27 cellular contexts compared by ENCODE assay signal in the genomic region with DNA sequence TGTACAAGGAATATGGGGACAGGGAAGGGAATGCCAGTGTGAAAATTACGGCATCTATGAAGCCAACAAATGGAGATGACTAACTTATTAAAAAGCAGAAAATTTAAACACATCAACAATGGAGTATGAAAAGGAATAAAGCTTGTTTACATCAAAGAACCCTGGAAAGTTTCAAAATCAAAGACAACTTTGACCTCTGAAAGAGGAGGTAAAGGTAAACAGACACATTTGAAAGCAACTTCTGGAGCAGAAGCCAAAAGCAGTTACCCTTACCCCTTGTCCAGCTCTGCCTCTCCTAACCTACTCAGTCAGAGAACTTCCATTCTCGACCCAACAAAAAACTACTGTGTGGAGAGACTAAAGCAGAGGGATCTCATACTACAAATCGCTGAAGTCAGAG.
"Had no signal": no experiment of that assay in that cellular context is flagged by ENCODE, and none has a peak within 500 bp of the region (broad histone marks: within the 10 kb centered on the region; RNA-seq: fewer than 3 reads in every experiment).

No MANE protein-coding gene starts in this region.

- H3K4me1 ChIP-seq: prostate gland, testis had no signal

- H3K9me3 Mint-ChIP-seq: effector memory CD8-positive, alpha-beta T cell had no signal

- H3K4me3 Mint-ChIP-seq: activated CD4-positive, alpha-beta memory T cell treated with anti-CD3 and anti-CD28 coated beads for 36 hours; activated CD4-positive, alpha-beta T cell treated with anti-CD3 and anti-CD28 coated beads, Interleukin-2, amount 10 ng/mL, durations not matched to agents 24 days and 14 days; activated naive CD4-positive, alpha-beta T cell treated with anti-CD3 and anti-CD28 coated beads, Interleukin-2, amount 10 ng/mL, durations not matched to agents 7 days and 5 days; activated naive CD8-positive, alpha-beta T cell treated with anti-CD3 and anti-CD28 coated beads, Interleukin-2, amount 10 ng/mL, durations not matched to agents 7 days and 5 days; activated T-cell treated with anti-CD3 and anti-CD28 coated beads, Interleukin-2, amount 50 U/mL, for 24 hours; brain; effector memory CD8-positive, alpha-beta T cell; natural killer cell treated with Interleukin-12 subunit alpha and Interleukin-12 subunit beta and Interleukin-15 and Interleukin-18, amount 100 ng/mL, for 72 hours; T-helper 17 cell had no signal

- DNase-seq: activated CD4-positive, alpha-beta memory T cell treated with anti-CD3 and anti-CD28 coated beads for 36 hours; activated CD4-positive, alpha-beta T cell treated with anti-CD3 and anti-CD28 coated beads, Interleukin-2, amount 10 ng/mL, durations not matched to agents 24 days and 14 days; activated CD4-positive, CD25-positive, alpha-beta regulatory T cell treated with anti-CD3 and anti-CD28 coated beads, Interleukin-2, amount 50 U/mL, for 72 hours; activated CD8-positive, alpha-beta memory T cell treated with anti-CD3 and anti-CD28 coated beads, Interleukin-2, amount 50 U/mL, for 4 hours; activated gamma-delta T cell; activated naive CD4-positive, alpha-beta T cell treated with anti-CD3 and anti-CD28 coated beads, Interleukin-2, amount 10 ng/mL, durations not matched to agents 7 days and 5 days; activated naive CD8-positive, alpha-beta T cell treated with anti-CD3 and anti-CD28 coated beads, Interleukin-2, amount 10 ng/mL, durations not matched to agents 7 days and 5 days; activated T-cell treated with anti-CD3 and anti-CD28 coated beads, Interleukin-2, amount 50 U/mL, for 24 hours; dorsolateral prefrontal cortex; effector memory CD8-positive, alpha-beta T cell; foreskin fibroblast; heart left ventricle; midbrain; ovary; stimulated activated CD4-positive, alpha-beta T cell treated with anti-CD3 and anti-CD28 coated beads, Interleukin-2, amount 100 ng/mL, for 48 hours; stimulated activated naive CD8-positive, alpha-beta T cell treated with anti-CD3 and anti-CD28 coated beads, Interleukin-15, Interleukin-2, amounts not matched to agents 100 U/mL and 50 U/mL, for 24 hours; T-helper 17 cell; T1000; testis; trophoblast cell had no signal

- H3K27ac Mint-ChIP-seq: activated CD4-positive, alpha-beta memory T cell treated with anti-CD3 and anti-CD28 coated beads for 36 hours; activated naive CD4-positive, alpha-beta T cell treated with anti-CD3 and anti-CD28 coated beads, Interleukin-2, amount 10 ng/mL, durations not matched to agents 7 days and 5 days; activated naive CD8-positive, alpha-beta T cell treated with anti-CD3 and anti-CD28 coated beads, Interleukin-2, amount 10 ng/mL, durations not matched to agents 7 days and 5 days; activated T-cell treated with anti-CD3 and anti-CD28 coated beads, Interleukin-2, amount 50 U/mL, for 24 hours; brain; effector memory CD8-positive, alpha-beta T cell; natural killer cell treated with Interleukin-12 subunit alpha and Interleukin-12 subunit beta and Interleukin-15 and Interleukin-18, amount 100 ng/mL, for 72 hours had no signal

- H3K36me3 Mint-ChIP-seq: activated CD4-positive, alpha-beta memory T cell treated with anti-CD3 and anti-CD28 coated beads for 36 hours; brain had no signal

- H3K27ac ChIP-seq: ascending aorta, cardiac muscle cell, coronary artery, ovary, prostate gland, testis had no signal

- ATAC-seq: effector memory CD8-positive, alpha-beta T cell; esophagus mucosa; heart left ventricle; natural killer cell treated with Interleukin-12 subunit alpha and Interleukin-12 subunit beta and Interleukin-15 and Interleukin-18, amount 100 ng/mL, for 72 hours; stimulated activated naive CD8-positive, alpha-beta T cell treated with anti-CD3 and anti-CD28 coated beads, Interleukin-15, Interleukin-2, amounts not matched to agents 100 U/mL and 50 U/mL, for 24 hours; T-helper 17 cell had no signal

- H3K36me3 ChIP-seq: ascending aorta, cardiac muscle cell, heart left ventricle, ovary, prostate gland had no signal

- H3K27me3 ChIP-seq: ascending aorta, cardiac muscle cell, dorsolateral prefrontal cortex, heart left ventricle, ovary, testis had no signal

- H3K9me3 ChIP-seq: ovary, prostate gland, testis had no signal

- H3K27me3 Mint-ChIP-seq: activated CD4-positive, alpha-beta memory T cell treated with anti-CD3 and anti-CD28 coated beads for 36 hours; activated CD4-positive, alpha-beta T cell treated with anti-CD3 and anti-CD28 coated beads, Interleukin-2, amount 10 ng/mL, durations not matched to agents 24 days and 14 days; activated naive CD4-positive, alpha-beta T cell treated with anti-CD3 and anti-CD28 coated beads, Interleukin-2, amount 10 ng/mL, durations not matched to agents 7 days and 5 days; activated T-cell treated with anti-CD3 and anti-CD28 coated beads, Interleukin-2, amount 50 U/mL, for 24 hours; brain; effector memory CD8-positive, alpha-beta T cell; natural killer cell treated with Interleukin-12 subunit alpha and Interleukin-12 subunit beta and Interleukin-15 and Interleukin-18, amount 100 ng/mL, for 72 hours; T-helper 17 cell had no signal

- H3K4me3 ChIP-seq: ascending aorta, cardiac muscle cell, coronary artery, dorsolateral prefrontal cortex, ovary, prostate gland, testis had no signal
